8 cellular contexts compared by ENCODE assay signal in genomic region chr10:63515002-63515763, GRCh38. TPM values are rescaled to one million over a fixed set of nuclear protein-coding genes. Genes with fewer than 3 reads are reported as not detected.
DNase-seq lines count a peak whose midpoint lies in the region; ATAC-seq and TF ChIP-seq lines count a peak whose summit lies in the region.

No MANE protein-coding gene starts in this region.

- peaks cover 76% of the 10 kb centered on the region for H3K4me1 Mint-ChIP-seq in HFFc6 (ENCODE audit: low read depth)
- H3K4me1 Mint-ChIP-seq in activated CD8-positive, alpha-beta T cell treated with anti-CD3 and anti-CD28 coated beads for 36 hours (ENCODE audit: low read depth) = peaks cover 74% of the 10 kb centered on the region

- DNase-seq in AG08395 (ENCODE audit: low spot score) (peak; percentile 45), HFFc6 (peak; percentile 69), right atrium auricular region (ENCODE audit: low spot score) (no peak), upper lobe of left lung (no peak), SHP77 (lab: John Stamatoyannopoulos, UW) (no peak)
- peak; percentile 49 for DNase-seq in activated CD8-positive, alpha-beta T cell treated with anti-CD3 and anti-CD28 coated beads for 36 hours

- H3K36me3 Mint-ChIP-seq in HFFc6 (ENCODE audit: low read depth) = peaks cover 40% of the 10 kb centered on the region
- peaks cover 26% of the 10 kb centered on the region for H3K36me3 Mint-ChIP-seq in activated CD8-positive, alpha-beta T cell treated with anti-CD3 and anti-CD28 coated beads for 36 hours (ENCODE audit: low read depth)

- WGBS in upper lobe of left lung, 2 donors = 29 to 33% methylated on average over 5 of the region's 5 CpGs

- H3K27ac Mint-ChIP-seq in HFFc6 = peak overlapping the region; percentile 96
- H3K27ac Mint-ChIP-seq in activated CD8-positive, alpha-beta T cell treated with anti-CD3 and anti-CD28 coated beads for 36 hours = peak overlapping the region; percentile 64

- H3K4me1 ChIP-seq in right atrium auricular region (peaks cover 0 to 35% of the 10 kb centered on the region in 2 donors), upper lobe of left lung (peaks cover 23 to 55% (median 31%) of the 10 kb centered on the region in 4 donors)

- peak overlapping the region; percentile 87 for H3K4me3 Mint-ChIP-seq in HFFc6
- H3K4me3 Mint-ChIP-seq in activated CD8-positive, alpha-beta T cell treated with anti-CD3 and anti-CD28 coated beads for 36 hours = peak overlapping the region; percentile 1

- H3K36me3 ChIP-seq in right atrium auricular region = no peaks in the 10 kb centered on the region
- H3K36me3 ChIP-seq in upper lobe of left lung = no peaks in the 10 kb centered on the region

- CTCF ChIA-PET in activated CD8-positive, alpha-beta T cell treated with anti-CD3 and anti-CD28 coated beads for 36 hours (lab: Charles Lee) = interaction anchor here (1.0 to 1.4 kb wide), 3 partner anchors 14 to 246 kb away, joined by 3 to 4 read pairs (median 4); no protein-coding TSS in a partner anchor

- no peak for TF ChIP-seq EP300 in upper lobe of left lung (IDR thresholded peaks at IDR 0.05)

- H3K27ac ChIP-seq in right atrium auricular region (peak overlapping the region; percentile 67 to 75), upper lobe of left lung (peak overlapping the region; percentile 6 to 80 (median 52))

- H3K4me3 ChIP-seq in right atrium auricular region (no peak overlapping the region), upper lobe of left lung (no peak overlapping the region)

- no peak for TF ChIP-seq CTCF in HFFc6 (IDR thresholded peaks at IDR 0.05)
- TF ChIP-seq CTCF in activated CD8-positive, alpha-beta T cell treated with anti-CD3 and anti-CD28 coated beads for 36 hours (IDR thresholded peaks at IDR 0.05) = no peak
- no peak for TF ChIP-seq CTCF in right atrium auricular region (IDR thresholded peaks at IDR 0.05)
- TF ChIP-seq CTCF in upper lobe of left lung (IDR thresholded peaks at IDR 0.05) = no peak

- POLR2A ChIA-PET in activated CD8-positive, alpha-beta T cell treated with anti-CD3 and anti-CD28 coated beads for 36 hours (lab: Charles Lee) = interaction anchor here (0.7 to 1.4 kb wide), 4 partner anchors 10 to 320 kb away, joined by 3 read pairs; no protein-coding TSS in a partner anchor

- peak; percentile 81 for ATAC-seq in activated CD8-positive, alpha-beta T cell treated with anti-CD3 and anti-CD28 coated beads for 36 hours
- peak in 1 of 2 donors; percentile 53 for ATAC-seq in upper lobe of left lung (ENCODE audit: low FRiP score in 2 of 2)
- no peak for ATAC-seq in HG03175 (IDR thresholded peaks at IDR 0.05; ENCODE audit: unreplicated experiment)
- ATAC-seq in HG02763 (IDR thresholded peaks at IDR 0.05; ENCODE audit: unreplicated experiment) = no peak

- H3K27me3 ChIP-seq in right atrium auricular region (no peaks in the 10 kb centered on the region), upper lobe of left lung (no peaks in the 10 kb centered on the region)

- H3K27me3 Mint-ChIP-seq in HFFc6 (ENCODE audit: insufficient read depth) = no peaks in the 10 kb centered on the region
- H3K27me3 Mint-ChIP-seq in activated CD8-positive, alpha-beta T cell treated with anti-CD3 and anti-CD28 coated beads for 36 hours = no peaks in the 10 kb centered on the region

- H3K9me3 Mint-ChIP-seq in HFFc6 = peaks cover 8% of the 10 kb centered on the region; the same call in 1 of the 2 replicates
- peaks cover 11% of the 10 kb centered on the region for H3K9me3 Mint-ChIP-seq in activated CD8-positive, alpha-beta T cell treated with anti-CD3 and anti-CD28 coated beads for 36 hours

- intact Hi-C loops in activated CD8-positive, alpha-beta T cell treated with anti-CD3 and anti-CD28 coated beads for 36 hours (cut with micrococcal nuclease) = no loop called here

- no peak for TF ChIP-seq POLR2A in upper lobe of left lung (IDR thresholded peaks at IDR 0.05)

- H3K9me3 ChIP-seq in right atrium auricular region = no peaks in the 10 kb centered on the region
- no peaks in the 10 kb centered on the region for H3K9me3 ChIP-seq in upper lobe of left lung

RNA-seq across cellular contexts. Expression of gene REEP3, which starts 6.0 kb away (rescaled TPM):
- 10 to 100 TPM; 66.0 to 83.2 (median 75.6) TPM for total RNA-seq in HFFc6 (2021; fragmentation: NEBNext Ultra II Directional; extraction: Animal tissue kit (Norgen Biotek cat#: 25700))
- 10 to 100 TPM; 13.6 to 15.1 TPM for total RNA-seq in activated CD8-positive, alpha-beta T cell treated with anti-CD3 and anti-CD28 coated beads for 36 hours
- total RNA-seq in right atrium auricular region = 10 to 100 TPM; 41.4 to 42.7 TPM
- total RNA-seq in upper lobe of left lung = 10 to 100 TPM; 23.6 to 63.9 (median 41.8) TPM

RNA-seq across cellular contexts. Expression of gene JMJD1C, which starts 49.4 kb away (rescaled TPM):
- total RNA-seq in HFFc6 (2021; fragmentation: NEBNext Ultra II Directional; extraction: Animal tissue kit (Norgen Biotek cat#: 25700)) = 10 to 100 TPM; 29.0 to 36.7 (median 32.8) TPM
- 10 to 100 TPM; 45.2 to 48.1 TPM for total RNA-seq in activated CD8-positive, alpha-beta T cell treated with anti-CD3 and anti-CD28 coated beads for 36 hours
- total RNA-seq in right atrium auricular region (10 to 100 TPM; 45.5 to 57.6 TPM), upper lobe of left lung (100 to 1,000 TPM in 2 of 6 donors, 10 to 100 TPM in 4; 80.2 to 130 (median 94.2) TPM)

Comparison
In these comparisons a context has a peak if more than half of its experiments do, and no peak if none do; other contexts are left out.
1. DNase-seq: peak in AG08395 (single experiment), HFFc6 (single experiment) and activated CD8-positive, alpha-beta T cell treated with anti-CD3 and anti-CD28 coated beads for 36 hours (single experiment); none in right atrium auricular region (single experiment), upper lobe of left lung (0 of 2) and SHP77 (0 of 2).